ENCODE assay signal across 9 cellular contexts in genomic region chr11:65439331-65440181, GRCh38. TPM values are rescaled to one million over a fixed set of nuclear protein-coding genes. Genes with fewer than 3 reads are reported as not detected.
A peak's percentile ranks its signal among the peaks of the same experiment; 100 is the strongest.
DNase-seq lines count a peak whose midpoint lies in the region; ATAC-seq, FAIRE-seq and TF ChIP-seq lines count a peak whose summit lies in the region.
"Had no signal": no experiment of that assay in that cellular context is flagged by ENCODE, and none has a peak within 500 bp of the region (broad histone marks: within the 10 kb centered on the region; RNA-seq: fewer than 3 reads in every experiment).

No MANE protein-coding gene starts in this region.

- TF ChIP-seq POLR2A in sigmoid colon (IDR thresholded peaks at IDR 0.05), result no peak

- H3K4me1 ChIP-seq in esophagus (ENCODE audit: control insufficient read depth in 2 of 2, insufficient read depth in 2 of 2, low read length in 1 of 2), result peaks cover 2 to 10% of the 10 kb centered on the region in 2 donors
- H3K4me1 ChIP-seq in sigmoid colon, result peaks cover 0 to 93% (median 83%) of the 10 kb centered on the region in 4 donors

- no peak for TF ChIP-seq EP300 in sigmoid colon (IDR thresholded peaks at IDR 0.05)

- peak; percentile 5 for DNase-seq in ELR (ENCODE audit: low read depth)
- peak; percentile 62 for DNase-seq in sigmoid colon
- DNase-seq in NCI-H2107 (lab: John Stamatoyannopoulos, UW), result no peak
- no peak for DNase-seq in RCC 7860 (ENCODE audit: low spot score)
- no peak for DNase-seq in HPDE6-E6E7 (ENCODE audit: extremely low spot score)
- no peak for DNase-seq in effector CD8-positive, alpha-beta T cell (lab: John Stamatoyannopoulos, UW)

- no peaks in the 10 kb centered on the region for H3K9me3 ChIP-seq in esophagus (ENCODE audit: control insufficient read depth in 2 of 2, insufficient read depth in 1 of 2, low read depth in 1 of 2, low read length in 1 of 2)
- no peaks in the 10 kb centered on the region for H3K9me3 ChIP-seq in sigmoid colon

- TF ChIP-seq CTCF in sigmoid colon (IDR thresholded peaks at IDR 0.05), result no peak

- H3K27ac ChIP-seq in esophagus (ENCODE audit: low read depth in 2 of 2, low read length in 1 of 2) (peak overlapping the region; percentile 30 to 52), sigmoid colon (peak overlapping the region; percentile 28 to 100 (median 86))
- H3K27ac ChIP-seq: foreskin keratinocyte had no signal

- H3K27me3 ChIP-seq in esophagus (ENCODE audit: control insufficient read depth in 1 of 2, insufficient read depth in 2 of 2, low read length in 2 of 2) (no peaks in the 10 kb centered on the region), sigmoid colon (no peaks in the 10 kb centered on the region)
- H3K27me3 ChIP-seq: foreskin keratinocyte had no signal

- H3K36me3 ChIP-seq in esophagus (ENCODE audit: control insufficient read depth in 2 of 2, insufficient read depth in 2 of 2, low read length in 1 of 2) (peaks cover 8 to 21% of the 10 kb centered on the region in 2 donors), sigmoid colon (peaks cover 39 to 98% (median 62%) of the 10 kb centered on the region in 4 donors)

- H3K4me3 ChIP-seq in esophagus (ENCODE audit: low read depth in 1 of 2, low read length in 2 of 2), result no peak overlapping the region
- no peak overlapping the region for H3K4me3 ChIP-seq in sigmoid colon

- FAIRE-seq in RCC 7860 (lab: Jason Lieb, UNC), result no peak

- intact Hi-C loops in sigmoid colon (cut with DNase I), result no loop called here

- 86 to 87% methylated on average over 7 of the region's 7 CpGs for WGBS in esophagus, 2 donors
- WGBS in sigmoid colon, 2 donors, result 86 to 93% methylated on average over 7 of the region's 7 CpGs

- no peak for ATAC-seq in SK-N-SH treated with all-trans-retinoic acid at 6 μM for 48 hours
- ATAC-seq: foreskin keratinocyte had no signal

TF ChIP-seq in SK-N-SH treated with all-trans-retinoic acid at 6 μM for 48 hours, 23 proteins besides CTCF, POLR2A, EP300 and RAD21:
- TF ChIP-seq GLIS3 (CRISPR knock-in tag; IDR thresholded peaks at IDR 0.05) (0 out of 2 replicates have a peak, but pooled peaks have one; percentile 56), ZC3H10 (CRISPR knock-in tag; IDR thresholded peaks at IDR 0.05) (peak; percentile 57), ISL1 (CRISPR knock-in tag; IDR thresholded peaks at IDR 0.05) (no peak), RARB (CRISPR knock-in tag; IDR thresholded peaks at IDR 0.05) (peak; percentile 51), CREB5 (CRISPR knock-in tag; IDR thresholded peaks at IDR 0.05; ENCODE audit: low read depth) (peak; percentile 68; the same call in 1 of the 2 replicates), BACH2 (CRISPR knock-in tag; IDR thresholded peaks at IDR 0.05; ENCODE audit: borderline replicate concordance) (no peak), TOX (CRISPR knock-in tag; IDR thresholded peaks at IDR 0.05; ENCODE audit: borderline replicate concordance) (0 out of 2 replicates have a peak, but pooled peaks have one; percentile 71), ESRRG (CRISPR knock-in tag; IDR thresholded peaks at IDR 0.05) (no peak), PPARA (CRISPR knock-in tag; IDR thresholded peaks at IDR 0.05; ENCODE audit: borderline replicate concordance) (no peak), ZFP3 (CRISPR knock-in tag; IDR thresholded peaks at IDR 0.05) (no peak), ZNF70 (CRISPR knock-in tag; IDR thresholded peaks at IDR 0.05) (no peak), CSDC2 (CRISPR knock-in tag; IDR thresholded peaks at IDR 0.05) (no peak), ZNF8 (CRISPR knock-in tag; IDR thresholded peaks at IDR 0.05) (no peak), ARNTL (CRISPR knock-in tag; IDR thresholded peaks at IDR 0.05; ENCODE audit: borderline replicate concordance, low read depth) (no peak), CSRNP3 (CRISPR knock-in tag; IDR thresholded peaks at IDR 0.05) (peak; percentile 71; the same call in 1 of the 2 replicates), ZNF565 (CRISPR knock-in tag; conservative IDR thresholded peaks at IDR 0.05; ENCODE audit: low read depth) (no peak)

RNA-seq across cellular contexts. Expression of gene NEAT1, which starts 17.0 kb away (rescaled TPM):
- polyA plus RNA-seq in esophagus (1,000 to 10,000 TPM in 1 of 2 donors, 100 to 1,000 TPM in 1; 536 to 1,203 TPM), sigmoid colon (100 to 1,000 TPM in 1 of 3 donors, 10 to 100 TPM in 2; 26.8 to 587 (median 78.7) TPM)
- 100 to 1,000 TPM; 142 to 573 (median 268) TPM for total RNA-seq in sigmoid colon

RNA-seq across cellular contexts. Expression of gene FRMD8, which starts 53.1 kb away (rescaled TPM):
- polyA plus RNA-seq in esophagus (10 to 100 TPM; 25.2 to 27.8 TPM), sigmoid colon (10 to 100 TPM; 21.6 to 29.0 (median 25.2) TPM)
- 10 to 100 TPM; 10.7 to 27.5 (median 15.6) TPM for total RNA-seq in sigmoid colon

RNA-seq across cellular contexts. Expression of gene SLC25A45, which starts 57.1 kb away (rescaled TPM):
- polyA plus RNA-seq in esophagus (1 to 10 TPM; 2.4 to 6.0 TPM), sigmoid colon (10 to 100 TPM in 1 of 3 donors, 1 to 10 TPM in 2; 1.2 to 12.8 (median 2.5) TPM)
- total RNA-seq in sigmoid colon, result 1 to 10 TPM; 2.5 to 8.9 (median 6.0) TPM

RNA-seq across cellular contexts. Expression of gene MALAT1, which starts 59.3 kb away (rescaled TPM):
- polyA plus RNA-seq in esophagus (1,000 to 10,000 TPM in 1 of 2 donors, 10 to 100 TPM in 1; 94.9 to 1,950 TPM), sigmoid colon (1,000 to 10,000 TPM in 1 of 3 donors, 100 to 1,000 TPM in 1, 1 to 10 TPM in 1; 6.6 to 1,968 (median 374) TPM)
- total RNA-seq in sigmoid colon, result over 10,000 TPM; 10,511 to 32,672 (median 12,130) TPM

Comparison
In these comparisons a context has a peak if more than half of its experiments do, and no peak if none do; other contexts are left out.
1. DNase-seq: peak in ELR (single experiment) and sigmoid colon (single experiment); none in NCI-H2107 (single experiment), RCC 7860 (single experiment), HPDE6-E6E7 (single experiment) and effector CD8-positive, alpha-beta T cell (single experiment).